Comparison of ENCODE assay signal across 9 cellular contexts in genomic region chr5:119360905-119361605, GRCh38. TPM values are rescaled to one million over a fixed set of nuclear protein-coding genes. Genes with fewer than 3 reads are reported as not detected.
DNase-seq lines count a peak whose midpoint lies in the region; ATAC-seq, FAIRE-seq and TF ChIP-seq lines count a peak whose summit lies in the region.
"Had no signal": no experiment of that assay in that cellular context is flagged by ENCODE, and none has a peak within 500 bp of the region (broad histone marks: within the 10 kb centered on the region; RNA-seq: fewer than 3 reads in every experiment).

No MANE protein-coding gene starts in this region.

- TF ChIP-seq CTCF in bronchial epithelial cell (IDR thresholded peaks at IDR 0.05; ENCODE audit: insufficient read depth, low read length, severe bottlenecking) (no peak), natural killer cell (IDR thresholded peaks at IDR 0.05) (no peak)

- peak overlapping the region in 7 of 8 donors; percentile 43 to 92 (median 47) for H3K4me3 Mint-ChIP-seq in CD4-positive, alpha-beta memory T cell
- no peak overlapping the region for H3K4me3 Mint-ChIP-seq in natural killer cell

- no peak for DNase-seq in CD4-positive, alpha-beta memory T cell
- DNase-seq in LHCN-M2 (ENCODE audit: low read depth), result peak; percentile 41
- DNase-seq in bronchial epithelial cell (ENCODE audit: low read depth), result peak; percentile 97
- DNase-seq in natural killer cell, result no peak
- no peak for DNase-seq in HEK293T (ENCODE audit: extremely low spot score)
- no peak for DNase-seq in NCI-H1436 treated with DMSO at 0.1 percent for 48 hours (lab: John Stamatoyannopoulos, UW)
- DNase-seq: NCI-H774 had no signal

- CTCF ChIA-PET in CD4-positive, alpha-beta memory T cell (lab: Charles Lee; ENCODE audit: partially characterized antibody), result interaction anchor here (0.7 to 6.5 kb wide), 17 partner anchors 9 to 93 kb away, joined by 3 to 64 read pairs (median 3); no protein-coding TSS in a partner anchor
- CTCF ChIA-PET in HEK293T (lab: Yijun Ruan, JAX), result no interaction called here

- peak overlapping the region; percentile 86 to 97 (median 93) for H3K27ac Mint-ChIP-seq in CD4-positive, alpha-beta memory T cell
- H3K27ac Mint-ChIP-seq in natural killer cell, result peak overlapping the region; percentile 58 to 79

- no peak for ATAC-seq in natural killer cell
- no peak for ATAC-seq in GM21723 (IDR thresholded peaks at IDR 0.05; ENCODE audit: unreplicated experiment)
- no peak for ATAC-seq in GM21526 (IDR thresholded peaks at IDR 0.05; ENCODE audit: low FRiP score, unreplicated experiment)

- H3K36me3 ChIP-seq in CD4-positive, alpha-beta memory T cell (ENCODE audit: insufficient read depth, low read length), result no peaks in the 10 kb centered on the region
- H3K36me3 ChIP-seq in bronchial epithelial cell (ENCODE audit: control insufficient read depth, insufficient read depth, low read length), result no peaks in the 10 kb centered on the region

- peaks cover 98% of the 10 kb centered on the region for H3K4me1 ChIP-seq in CD4-positive, alpha-beta memory T cell (ENCODE audit: insufficient read depth, low read length)

- POLR2A ChIA-PET in CD4-positive, alpha-beta memory T cell (lab: Charles Lee; ENCODE audit: partially characterized antibody), result interaction anchor here (1.1 to 23.0 kb wide), 8 partner anchors 7 to 87 kb away, joined by 3 to 727 read pairs (median 6); no protein-coding TSS in a partner anchor
- POLR2A ChIA-PET in HEK293T (lab: Yijun Ruan, JAX), result interaction anchor here (1.5 kb wide), 2 partner anchors 51 to 93 kb away, joined by 3 to 4 read pairs; no protein-coding TSS in a partner anchor

- H3K4me1 Mint-ChIP-seq in CD4-positive, alpha-beta memory T cell, result peaks cover 86 to 98% (median 93%) of the 10 kb centered on the region in 4 donors
- H3K4me1 Mint-ChIP-seq in natural killer cell, result peaks cover 92 to 97% of the 10 kb centered on the region in 2 donors

- no peaks in the 10 kb centered on the region for H3K27me3 Mint-ChIP-seq in CD4-positive, alpha-beta memory T cell
- H3K27me3 Mint-ChIP-seq in natural killer cell (ENCODE audit: low read depth in 2 of 2), result no peaks in the 10 kb centered on the region

- peaks cover 15 to 54% of the 10 kb centered on the region in 2 donors for H3K36me3 Mint-ChIP-seq in CD4-positive, alpha-beta memory T cell
- H3K36me3 Mint-ChIP-seq in natural killer cell, result no peaks in the 10 kb centered on the region

- peaks cover 0 to 2% (median 0%) of the 10 kb centered on the region in 8 donors for H3K9me3 Mint-ChIP-seq in CD4-positive, alpha-beta memory T cell
- H3K9me3 Mint-ChIP-seq in natural killer cell, result no peaks in the 10 kb centered on the region

- no peak for FAIRE-seq in bronchial epithelial cell (lab: Jason Lieb, UNC)

- intact Hi-C loops in CD4-positive, alpha-beta memory T cell (cut with micrococcal nuclease), result loop anchor here (1.0 kb wide), 1 partner anchor 7 kb away; no protein-coding TSS in a partner anchor
- intact Hi-C loops in natural killer cell (cut with micrococcal nuclease), result no loop called here

- H3K27me3 ChIP-seq in CD4-positive, alpha-beta memory T cell (ENCODE audit: insufficient read depth, low read length), result no peaks in the 10 kb centered on the region
- no peaks in the 10 kb centered on the region for H3K27me3 ChIP-seq in bronchial epithelial cell (ENCODE audit: control insufficient read depth, insufficient read depth, low read length)

- H3K9me3 ChIP-seq in CD4-positive, alpha-beta memory T cell (ENCODE audit: control insufficient read depth in 1 of 2, low read length in 2 of 2), result no peaks in the 10 kb centered on the region

- H3K27ac ChIP-seq in CD4-positive, alpha-beta memory T cell (ENCODE audit: low read depth, low read length), result peak overlapping the region; percentile 11

- no peak overlapping the region for H3K4me3 ChIP-seq in CD4-positive, alpha-beta memory T cell (ENCODE audit: low read length in 2 of 2)
- H3K4me3 ChIP-seq in bronchial epithelial cell (ENCODE audit: low read depth, low read length), result no peak overlapping the region

TF ChIP-seq in HEK293T, 16 proteins besides CTCF, POLR2A, EP300 and RAD21:
- TF ChIP-seq HDGF (IDR thresholded peaks at IDR 0.05; ENCODE audit: borderline replicate concordance), result no peak
- TF ChIP-seq ELF4 (IDR thresholded peaks at IDR 0.05), result no peak
- TF ChIP-seq NFRKB (IDR thresholded peaks at IDR 0.05), result no peak
- no peak for TF ChIP-seq ARNT (IDR thresholded peaks at IDR 0.05)
- TF ChIP-seq L3MBTL2 (conservative IDR thresholded peaks at IDR 0.05), result no peak
- no peak for TF ChIP-seq BHLHE40 (IDR thresholded peaks at IDR 0.05; ENCODE audit: borderline replicate concordance)
- no peak for TF ChIP-seq SP1 (IDR thresholded peaks at IDR 0.05)
- no peak for TF ChIP-seq CTBP1 (IDR thresholded peaks at IDR 0.05; ENCODE audit: borderline replicate concordance)
- TF ChIP-seq FOXK2 (IDR thresholded peaks at IDR 0.05), result no peak
- TF ChIP-seq PKNOX1 (IDR thresholded peaks at IDR 0.05), result no peak
- no peak for TF ChIP-seq SUZ12 (IDR thresholded peaks at IDR 0.05)
- TF ChIP-seq LEF1 (IDR thresholded peaks at IDR 0.05; ENCODE audit: borderline replicate concordance), result no peak
- TF ChIP-seq FOXM1 (IDR thresholded peaks at IDR 0.05; ENCODE audit: borderline replicate concordance), result no peak
- no peak for TF ChIP-seq ZNF384 (IDR thresholded peaks at IDR 0.05)
- TF ChIP-seq TARDBP (IDR thresholded peaks at IDR 0.05), result no peak
- TF ChIP-seq FOXA1 (IDR thresholded peaks at IDR 0.05), result no peak

RNA-seq across cellular contexts. Expression of gene TNFAIP8, which starts 5.2 kb away (rescaled TPM):
- 100 to 1,000 TPM; 167 to 176 TPM for total RNA-seq in CD4-positive, alpha-beta memory T cell
- 100 to 1,000 TPM; 277 to 423 TPM for polyA plus RNA-seq in CD4-positive, alpha-beta memory T cell
- total RNA-seq in LHCN-M2 (2014; rRNA removed) (25.6 and 26.5 TPM in 2 replicates), bronchial epithelial cell (51.9 and 57.1 TPM in 2 replicates), natural killer cell (10 to 100 TPM; 47.6 to 87.5 (median 76.3) TPM)
- polyA plus RNA-seq in LHCN-M2 (2012), result 7.4 TPM

Comparison
In these comparisons a context has a peak if more than half of its experiments do, and no peak if none do; other contexts are left out.
1. DNase-seq: peak in LHCN-M2 (single experiment) and bronchial epithelial cell (single experiment); none in CD4-positive, alpha-beta memory T cell (0 of 5), natural killer cell (single experiment), HEK293T (single experiment) and NCI-H1436 treated with DMSO at 0.1 percent for 48 hours (single experiment).